In the genomic region with DNA sequence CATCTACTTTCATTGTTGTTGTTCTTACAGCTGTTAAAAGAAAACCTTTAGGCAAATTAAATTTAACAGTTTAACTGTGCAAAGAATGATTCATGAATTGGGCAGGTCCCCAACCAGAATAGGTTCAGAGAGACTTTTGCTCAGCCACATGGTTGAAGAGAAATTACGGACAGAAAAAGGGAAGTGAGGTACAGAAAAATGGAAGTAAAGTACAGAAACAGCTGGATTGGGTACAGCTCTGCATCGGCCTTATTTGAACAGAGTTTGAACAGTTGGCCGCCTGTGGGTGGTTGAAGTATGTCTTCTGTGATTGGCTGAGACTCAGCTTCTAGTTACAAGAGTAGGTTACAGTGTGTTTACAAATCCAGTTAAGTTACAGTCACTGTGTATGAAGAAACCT, we compare ENCODE assay signal across 11 cellular contexts.
DNase-seq lines count a peak whose midpoint lies in the region; ATAC-seq and TF ChIP-seq lines count a peak whose summit lies in the region.
"Had no signal": no experiment of that assay in that cellular context is flagged by ENCODE, and none has a peak within 500 bp of the region (broad histone marks: within the 10 kb centered on the region; RNA-seq: fewer than 3 reads in every experiment).

No MANE protein-coding gene starts in this region.

- no peaks in the 10 kb centered on the region for H3K4me1 Mint-ChIP-seq in activated T-helper 1 cell treated with anti-CD3 and anti-CD28 coated beads, Interleukin-12 subunit alpha, Interleukin-12 subunit beta, Interleukin-2, Interleukin-4 antibody, amounts not matched to agents 30 ng/mL and 10 ng/mL and 1 ng/mL, durations not matched to agents 14 hours and 24 hours and 36 hours (ENCODE audit: low read depth)
- no peaks in the 10 kb centered on the region for H3K4me1 Mint-ChIP-seq in CD8-positive, alpha-beta T cell (ENCODE audit: low read depth)

- no peaks in the 10 kb centered on the region for H3K27me3 ChIP-seq in HL-60 (ENCODE audit: insufficient read depth, poor library complexity, severe bottlenecking)
- no peaks in the 10 kb centered on the region for H3K27me3 ChIP-seq in thoracic aorta (replicated peaks; ENCODE audit: insufficient read depth)
- H3K27me3 ChIP-seq in CD8-positive, alpha-beta T cell (ENCODE audit: insufficient read depth, low read length), result no peaks in the 10 kb centered on the region
- H3K27me3 ChIP-seq: tibial artery had no signal

- no peaks in the 10 kb centered on the region for H3K36me3 ChIP-seq in thoracic aorta
- H3K36me3 ChIP-seq in CD8-positive, alpha-beta T cell (ENCODE audit: insufficient read depth, low read length), result no peaks in the 10 kb centered on the region
- H3K36me3 ChIP-seq: tibial artery had no signal

- H3K4me1 ChIP-seq in thoracic aorta (ENCODE audit: control insufficient read depth in 1 of 2, low read depth in 2 of 2), result peaks cover 0 to 12% of the 10 kb centered on the region in 2 donors
- H3K4me1 ChIP-seq in CD8-positive, alpha-beta T cell (ENCODE audit: insufficient read depth, low read length), result no peaks in the 10 kb centered on the region

- H3K27ac ChIP-seq in HL-60 (replicated peaks) (peak overlapping the region; percentile 60), thoracic aorta (peak overlapping the region; percentile 36 to 48)
- no peak overlapping the region for H3K27ac ChIP-seq in CD8-positive, alpha-beta T cell (ENCODE audit: low read depth, low read length)
- H3K27ac ChIP-seq: tibial artery had no signal

- peak; percentile 41 for DNase-seq in AG08396 (ENCODE audit: low spot score)
- DNase-seq in HL-60 (ENCODE audit: low read depth in 1 of 2, low spot score in 1 of 2), result peak; percentile 77 to 79
- peak; percentile 78 for DNase-seq in fibroblast of gingiva (ENCODE audit: low read depth)
- no peak for DNase-seq in thoracic aorta (ENCODE audit: low spot score)
- DNase-seq in activated T-helper 1 cell treated with anti-CD3 and anti-CD28 coated beads, Interleukin-12 subunit alpha, Interleukin-12 subunit beta, Interleukin-2, Interleukin-4 antibody, amounts not matched to agents 30 ng/mL and 10 ng/mL and 1 ng/mL, durations not matched to agents 14 hours and 24 hours and 36 hours (ENCODE audit: low spot score), result no peak
- no peak for DNase-seq in NCI-H146 treated with DMSO at 0.1 percent for 48 hours (lab: John Stamatoyannopoulos, UW; ENCODE audit: unreplicated experiment)
- no peak for DNase-seq in CD8-positive, alpha-beta T cell
- DNase-seq: DND-41 had no signal

- ATAC-seq in GM19468 (IDR thresholded peaks at IDR 0.05; ENCODE audit: extremely low read depth, unreplicated experiment), result peak; percentile 77
- peak; percentile 91 for ATAC-seq in thoracic aorta (ENCODE audit: insufficient number of reproducible peaks, low FRiP score, low read depth)
- no peak for ATAC-seq in CD8-positive, alpha-beta T cell

- H3K4me3 ChIP-seq in HL-60 (replicated peaks; ENCODE audit: insufficient read depth, low read length) (no peak overlapping the region), thoracic aorta (peak overlapping the region; percentile 30)
- H3K4me3 ChIP-seq in CD8-positive, alpha-beta T cell (ENCODE audit: low read depth, low read length), result no peak overlapping the region
- H3K4me3 ChIP-seq: tibial artery had no signal

- TF ChIP-seq CTCF in HL-60 (IDR thresholded peaks at IDR 0.05; ENCODE audit: insufficient read depth, low read length) (no peak), thoracic aorta (IDR thresholded peaks at IDR 0.05) (no peak)
- TF ChIP-seq CTCF in CD8-positive, alpha-beta T cell (IDR thresholded peaks at IDR 0.05), result no peak

- H3K9me3 Mint-ChIP-seq in activated T-helper 1 cell treated with anti-CD3 and anti-CD28 coated beads, Interleukin-12 subunit alpha, Interleukin-12 subunit beta, Interleukin-2, Interleukin-4 antibody, amounts not matched to agents 30 ng/mL and 10 ng/mL and 1 ng/mL, durations not matched to agents 14 hours and 24 hours and 36 hours, result peaks cover 3% of the 10 kb centered on the region
- no peaks in the 10 kb centered on the region for H3K9me3 Mint-ChIP-seq in CD8-positive, alpha-beta T cell
- H3K9me3 Mint-ChIP-seq: T-helper 1 cell treated with Interleukin-12 subunit alpha and Interleukin-12 subunit beta and Interleukin-4 antibody, amounts not matched to agents 30 μg/mL and 1 μg/mL, for 36 hours had no signal

- H3K27me3 Mint-ChIP-seq in activated T-helper 1 cell treated with anti-CD3 and anti-CD28 coated beads, Interleukin-12 subunit alpha, Interleukin-12 subunit beta, Interleukin-2, Interleukin-4 antibody, amounts not matched to agents 30 ng/mL and 10 ng/mL and 1 ng/mL, durations not matched to agents 14 hours and 24 hours and 36 hours (ENCODE audit: insufficient read depth), result no peaks in the 10 kb centered on the region
- no peaks in the 10 kb centered on the region for H3K27me3 Mint-ChIP-seq in CD8-positive, alpha-beta T cell (ENCODE audit: low read depth)

- POLR2A ChIA-PET in CD8-positive, alpha-beta T cell (lab: Charles Lee), result no interaction called here

- CTCF ChIA-PET in CD8-positive, alpha-beta T cell (lab: Charles Lee), result no interaction called here

- intact Hi-C loops in activated T-helper 1 cell treated with anti-CD3 and anti-CD28 coated beads, Interleukin-12 subunit alpha, Interleukin-12 subunit beta, Interleukin-2, Interleukin-4 antibody, amounts not matched to agents 30 ng/mL and 10 ng/mL and 1 ng/mL, durations not matched to agents 14 hours and 24 hours and 36 hours (cut with micrococcal nuclease), result no loop called here
- intact Hi-C loops in CD8-positive, alpha-beta T cell (cut with DNase I, micrococcal nuclease), result no loop called here

- H3K9me3 ChIP-seq in thoracic aorta, result no peaks in the 10 kb centered on the region
- H3K9me3 ChIP-seq in CD8-positive, alpha-beta T cell (ENCODE audit: low read length), result no peaks in the 10 kb centered on the region
- H3K9me3 ChIP-seq: tibial artery had no signal

- no peak overlapping the region for H3K27ac Mint-ChIP-seq in activated T-helper 1 cell treated with anti-CD3 and anti-CD28 coated beads, Interleukin-12 subunit alpha, Interleukin-12 subunit beta, Interleukin-2, Interleukin-4 antibody, amounts not matched to agents 30 ng/mL and 10 ng/mL and 1 ng/mL, durations not matched to agents 14 hours and 24 hours and 36 hours
- H3K27ac Mint-ChIP-seq in CD8-positive, alpha-beta T cell, result no peak overlapping the region
- H3K27ac Mint-ChIP-seq: T-helper 1 cell treated with Interleukin-12 subunit alpha and Interleukin-12 subunit beta and Interleukin-4 antibody, amounts not matched to agents 30 μg/mL and 1 μg/mL, for 36 hours had no signal

- no peaks in the 10 kb centered on the region for H3K36me3 Mint-ChIP-seq in activated T-helper 1 cell treated with anti-CD3 and anti-CD28 coated beads, Interleukin-12 subunit alpha, Interleukin-12 subunit beta, Interleukin-2, Interleukin-4 antibody, amounts not matched to agents 30 ng/mL and 10 ng/mL and 1 ng/mL, durations not matched to agents 14 hours and 24 hours and 36 hours (ENCODE audit: low read depth)
- no peaks in the 10 kb centered on the region for H3K36me3 Mint-ChIP-seq in CD8-positive, alpha-beta T cell

- no peak overlapping the region for H3K4me3 Mint-ChIP-seq in activated T-helper 1 cell treated with anti-CD3 and anti-CD28 coated beads, Interleukin-12 subunit alpha, Interleukin-12 subunit beta, Interleukin-2, Interleukin-4 antibody, amounts not matched to agents 30 ng/mL and 10 ng/mL and 1 ng/mL, durations not matched to agents 14 hours and 24 hours and 36 hours
- no peak overlapping the region for H3K4me3 Mint-ChIP-seq in CD8-positive, alpha-beta T cell
- H3K4me3 Mint-ChIP-seq: T-helper 1 cell treated with Interleukin-12 subunit alpha and Interleukin-12 subunit beta and Interleukin-4 antibody, amounts not matched to agents 30 μg/mL and 1 μg/mL, for 36 hours had no signal

Comparison
In these comparisons a context has a peak if more than half of its experiments do, and no peak if none do; other contexts are left out.
1. DNase-seq: peak in AG08396 (single experiment), HL-60 (2 of 2) and fibroblast of gingiva (single experiment); none in thoracic aorta (single experiment), activated T-helper 1 cell treated with anti-CD3 and anti-CD28 coated beads, Interleukin-12 subunit alpha, Interleukin-12 subunit beta, Interleukin-2, Interleukin-4 antibody, amounts not matched to agents 30 ng/mL and 10 ng/mL and 1 ng/mL, durations not matched to agents 14 hours and 24 hours and 36 hours (single experiment), NCI-H146 treated with DMSO at 0.1 percent for 48 hours (single experiment) and CD8-positive, alpha-beta T cell (0 of 7).